In the genomic region with DNA sequence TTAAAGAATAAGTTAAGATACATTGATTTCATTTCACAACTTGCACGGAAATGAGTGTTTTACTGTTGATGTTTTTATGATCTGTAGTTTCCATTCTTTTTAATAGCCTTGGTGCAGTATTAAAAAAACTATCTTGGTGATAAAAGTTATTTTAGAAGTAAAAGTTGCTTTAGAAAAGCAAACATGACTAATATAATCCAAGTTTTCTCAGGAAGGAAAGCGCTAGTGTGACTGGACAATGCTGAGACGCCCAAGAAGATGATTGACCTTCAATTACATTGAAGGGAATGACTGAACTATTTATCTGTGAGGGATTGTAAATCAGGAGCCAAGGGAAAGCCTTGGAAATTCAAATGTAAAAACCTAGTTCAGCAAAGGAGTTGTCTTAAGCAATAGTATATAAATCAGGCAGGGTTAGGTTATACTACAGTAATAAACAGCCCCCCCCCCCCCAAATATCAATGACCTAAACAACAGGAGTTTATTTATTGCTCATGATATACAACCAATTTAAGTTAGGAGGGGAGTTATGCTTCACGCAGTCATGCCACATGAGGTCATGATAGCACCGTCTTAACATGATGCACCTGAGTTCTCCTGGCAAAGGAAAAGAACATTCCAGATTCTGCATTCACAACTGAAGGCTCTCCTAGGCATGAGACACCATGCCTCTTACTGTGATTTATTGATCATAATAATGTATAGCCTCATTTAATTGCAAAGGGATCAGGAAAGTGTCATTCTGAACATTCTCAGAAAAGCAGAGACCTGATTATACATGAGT, we compare ENCODE assay signal across 28 cellular contexts.
DNase-seq lines count a peak whose midpoint lies in the region; ATAC-seq, FAIRE-seq and TF ChIP-seq lines count a peak whose summit lies in the region.
"Had no signal": no experiment of that assay in that cellular context is flagged by ENCODE, and none has a peak within 500 bp of the region (broad histone marks: within the 10 kb centered on the region; RNA-seq: fewer than 3 reads in every experiment).

No MANE protein-coding gene starts in this region.

- no peak overlapping the region for H3K4me2 ChIP-seq in keratinocyte (ENCODE audit: control insufficient read depth, extremely low read depth, insufficient read depth, low read depth, low read length)
- H3K4me2 ChIP-seq: BLaER1, KMS-11 had no signal

- TF ChIP-seq CTCF in keratinocyte (optimal IDR thresholded peaks at IDR 0.05 in 1 of 3, IDR thresholded peaks at IDR 0.05 in 1 of 3, conservative IDR thresholded peaks at IDR 0.05 in 1 of 3; ENCODE audit: extremely low read depth in 1 of 3, insufficient read depth in 2 of 3, low read length in 3 of 3) (peak in 1 of 3 experiments; percentile 21), D721Med (IDR thresholded peaks at IDR 0.05; ENCODE audit: insufficient read depth, missing control alignments) (no peak)

- H3K9ac ChIP-seq in keratinocyte (ENCODE audit: control insufficient read depth, extremely low read depth, insufficient read depth, low read length), result no peak overlapping the region
- H3K9ac ChIP-seq: BLaER1, KMS-11 had no signal

- H3K9me3 ChIP-seq in keratinocyte (ENCODE audit: control insufficient read depth, low read depth, low read length), result no peaks in the 10 kb centered on the region

- peaks cover 4% of the 10 kb centered on the region for H3K4me1 ChIP-seq in keratinocyte (ENCODE audit: control insufficient read depth, extremely low read depth, insufficient read depth, low read length)
- H3K4me1 ChIP-seq: BLaER1 had no signal

- no peak for ATAC-seq in Right ventricle myocardium inferior
- ATAC-seq: HCT116 had no signal

- FAIRE-seq in keratinocyte (lab: Jason Lieb, UNC) (peak; percentile 34), D721Med (lab: Jason Lieb, UNC) (no peak)
- FAIRE-seq: A204.1, GM12892, GM18507, H1, RCC 7860 had no signal

- intact Hi-C loops in Right ventricle myocardium inferior (cut with DNase I), result no loop called here

- no peaks in the 10 kb centered on the region for H4K20me1 ChIP-seq in keratinocyte (ENCODE audit: control insufficient read depth, extremely low read depth, insufficient read depth, low read length)
- H4K20me1 ChIP-seq: BLaER1 had no signal

- no peak overlapping the region for H3K4me3 ChIP-seq in keratinocyte (ENCODE audit: control insufficient read depth in 2 of 3, extremely low read depth in 1 of 3, insufficient read depth in 2 of 3, low read depth in 1 of 3, low read length in 3 of 3)
- H3K4me3 ChIP-seq: BLaER1 had no signal

- dilution Hi-C loops in keratinocyte (cut with MboI; ENCODE audit: extremely low pct_ligation_motif_present, low sequenced_read_pairs), result no loop called here

- H3K27me3 ChIP-seq in keratinocyte (ENCODE audit: control insufficient read depth, extremely low read depth, insufficient read depth, low read length), result no peaks in the 10 kb centered on the region
- H3K27me3 ChIP-seq: BLaER1 had no signal

- no peaks in the 10 kb centered on the region for H3K36me3 ChIP-seq in keratinocyte (ENCODE audit: control insufficient read depth in 2 of 2, extremely low read depth in 1 of 2, insufficient read depth in 2 of 2, low read length in 2 of 2)
- H3K36me3 ChIP-seq: BLaER1 had no signal

- DNase-seq in EH (ENCODE audit: low read depth) (peak; percentile 60), dermis blood vessel endothelial cell (peak; percentile 67), keratinocyte (ENCODE audit: low read depth, low spot score) (no peak), stromal cell of bone marrow (ENCODE audit: low read depth) (peak; percentile 23), NCI-H524 treated with DMSO at 0.1 percent for 48 hours (lab: John Stamatoyannopoulos, UW) (no peak), Right ventricle myocardium inferior (ENCODE audit: missing footprints) (no peak), AG08395 (ENCODE audit: low spot score) (no peak), D721Med (ENCODE audit: insufficient read length, low spot score) (no peak)
- DNase-seq: CD4-positive, alpha-beta T cell; COR-L47; DMS 273 treated with DMSO at 0.1 percent for 48 hours; DMS79 treated with DMSO at 0.1 percent for 48 hours; IMR-90; MV-4-11; NCI-H1105 treated with DMSO at 0.1 percent for 48 hours; NCI-H2029 treated with DMSO at 0.1 percent for 48 hours; NCI-H226; NCI-H510A treated with DMSO at 0.1 percent for 48 hours; NCI-H774; OCI-M1 had no signal

- no peaks in the 10 kb centered on the region for H3K9me1 ChIP-seq in keratinocyte (ENCODE audit: control insufficient read depth, extremely low read depth, insufficient read depth, low read length)

- no peak overlapping the region for H2AFZ ChIP-seq in keratinocyte (ENCODE audit: control insufficient read depth, low read length)

- H3K27ac ChIP-seq in keratinocyte (ENCODE audit: control insufficient read depth, insufficient read depth, low read length), result no peak overlapping the region
- H3K27ac ChIP-seq: BLaER1, KMS-11 had no signal

- no peaks in the 10 kb centered on the region for H3K79me2 ChIP-seq in keratinocyte (ENCODE audit: control insufficient read depth, insufficient read depth, low read length)

Comparison
In these comparisons a context has a peak if more than half of its experiments do, and no peak if none do; other contexts are left out.
1. DNase-seq: peak in EH (single experiment), dermis blood vessel endothelial cell (single experiment) and stromal cell of bone marrow (single experiment); none in keratinocyte (single experiment), NCI-H524 treated with DMSO at 0.1 percent for 48 hours (single experiment), Right ventricle myocardium inferior (single experiment), AG08395 (single experiment) and D721Med (single experiment).